ENCODE assay signal across 9 cellular contexts in genomic region chr12:1517007-1517406, GRCh38.
DNase-seq lines count a peak whose midpoint lies in the region; ATAC-seq and TF ChIP-seq lines count a peak whose summit lies in the region.
"Had no signal": no experiment of that assay in that cellular context is flagged by ENCODE, and none has a peak within 500 bp of the region (broad histone marks: within the 10 kb centered on the region; RNA-seq: fewer than 3 reads in every experiment).

No MANE protein-coding gene starts in this region.

- H3K27me3 ChIP-seq in heart right ventricle (peaks cover 0 to 21% (median 13%) of the 10 kb centered on the region in 7 donors), right cardiac atrium (ENCODE audit: control insufficient read depth, insufficient read depth) (no peaks in the 10 kb centered on the region), OCI-LY3 (ENCODE audit: low read depth, low read length) (no peaks in the 10 kb centered on the region), fibroblast of lung (ENCODE audit: control insufficient read depth, insufficient read depth, low read length) (no peaks in the 10 kb centered on the region)

- intact Hi-C loops in heart right ventricle (cut with DNase I), result no loop called here
- intact Hi-C loops in right cardiac atrium (cut with DNase I), result no loop called here

- no peak overlapping the region for H3K9ac ChIP-seq in OCI-LY3 (ENCODE audit: low read length)
- no peak overlapping the region for H3K9ac ChIP-seq in fibroblast of lung (ENCODE audit: insufficient read depth, low read length)

- ATAC-seq in heart right ventricle, result no peak
- no peak for ATAC-seq in right cardiac atrium
- ATAC-seq in HG03442 (IDR thresholded peaks at IDR 0.05; ENCODE audit: unreplicated experiment), result no peak

- H3K79me2 ChIP-seq in OCI-LY3 (ENCODE audit: low read length) (no peaks in the 10 kb centered on the region), fibroblast of lung (ENCODE audit: control insufficient read depth, insufficient read depth, low read length) (no peaks in the 10 kb centered on the region)

- H4K20me1 ChIP-seq in OCI-LY3 (ENCODE audit: insufficient read depth, low read length), result no peaks in the 10 kb centered on the region
- H4K20me1 ChIP-seq in fibroblast of lung (ENCODE audit: control insufficient read depth, extremely low read depth, insufficient read depth, low read length), result no peaks in the 10 kb centered on the region

- WGBS in heart right ventricle, 2 donors, result 31 to 40% methylated on average over 2 of the region's 2 CpGs
- 36% methylated on average over 2 of the region's 2 CpGs for whole genome bisulfite sequencing in right cardiac atrium

- H3K4me3 ChIP-seq in heart right ventricle, result no peak overlapping the region
- no peak overlapping the region for H3K4me3 ChIP-seq in right cardiac atrium (ENCODE audit: low read length)
- H3K4me3 ChIP-seq in OCI-LY3 (ENCODE audit: low read length), result no peak overlapping the region
- H3K4me3 ChIP-seq in fibroblast of lung (replicated peaks in 1 of 4; ENCODE audit: control extremely low read depth in 1 of 4, insufficient read depth in 1 of 4, low read depth in 3 of 4, low read length in 4 of 4), result no peak overlapping the region

- H3K9me3 ChIP-seq in heart right ventricle (peaks cover 0 to 19% (median 7%) of the 10 kb centered on the region in 11 donors), right cardiac atrium (ENCODE audit: control insufficient read depth, low read length) (no peaks in the 10 kb centered on the region), OCI-LY3 (ENCODE audit: insufficient read depth, low read length) (peaks cover 5% of the 10 kb centered on the region; the same call in 1 of the 2 replicates), fibroblast of lung (ENCODE audit: control insufficient read depth, insufficient read depth, low read depth, low read length) (no peaks in the 10 kb centered on the region)

- H3K4me2 ChIP-seq in OCI-LY3 (ENCODE audit: low read length) (no peak overlapping the region), fibroblast of lung (ENCODE audit: extremely low read depth, insufficient read depth, low read length) (no peak overlapping the region)

- H3K27ac ChIP-seq in heart right ventricle (no peak overlapping the region), right cardiac atrium (ENCODE audit: low read length) (no peak overlapping the region), OCI-LY3 (ENCODE audit: low read length) (no peak overlapping the region), fibroblast of lung (ENCODE audit: insufficient read depth, low read length) (no peak overlapping the region)

- H3K36me3 ChIP-seq in heart right ventricle (no peaks in the 10 kb centered on the region), OCI-LY3 (replicated peaks; ENCODE audit: low read depth, low read length) (no peaks in the 10 kb centered on the region), fibroblast of lung (ENCODE audit: control insufficient read depth, insufficient read depth, low read length) (no peaks in the 10 kb centered on the region)

- H2AFZ ChIP-seq in OCI-LY3 (ENCODE audit: low read depth, low read length) (no peak overlapping the region), fibroblast of lung (ENCODE audit: low read length) (no peak overlapping the region)

- H3K4me1 ChIP-seq in heart right ventricle, result peaks cover 0 to 9% (median 0%) of the 10 kb centered on the region in 9 donors
- no peaks in the 10 kb centered on the region for H3K4me1 ChIP-seq in right cardiac atrium (ENCODE audit: control insufficient read depth, insufficient read depth, low read length)
- peaks cover 22% of the 10 kb centered on the region for H3K4me1 ChIP-seq in OCI-LY3 (ENCODE audit: low read length)
- H3K4me1 ChIP-seq in fibroblast of lung (ENCODE audit: control insufficient read depth, extremely low read depth, insufficient read depth, low read length), result peaks cover 12% of the 10 kb centered on the region

- TF ChIP-seq CTCF in heart right ventricle (IDR thresholded peaks at IDR 0.05) (peak in 7 of 9 donors; percentile 8 to 42 (median 34)), OCI-LY3 (IDR thresholded peaks at IDR 0.05; ENCODE audit: low read depth, low read length) (peak; percentile 93), fibroblast of lung (conservative IDR thresholded peaks at IDR 0.05 in 1 of 2, IDR thresholded peaks at IDR 0.05 in 1 of 2; ENCODE audit: low read depth in 1 of 2, low read length in 2 of 2) (peak; percentile 45 to 46)

- DNase-seq in heart right ventricle, result no peak
- no peak for DNase-seq in right cardiac atrium
- DNase-seq in fibroblast of lung (ENCODE audit: low read depth in 2 of 2), result peak; percentile 87 to 94
- DNase-seq in SIG-M5 (lab: John Stamatoyannopoulos, UW), result no peak
- DNase-seq in NCI-H2227 (lab: John Stamatoyannopoulos, UW; ENCODE audit: unreplicated experiment), result no peak
- DNase-seq in 8988T, result no peak
- DNase-seq: NCI-H510A treated with DMSO at 0.1 percent for 48 hours had no signal

Comparison
In these comparisons a context has a peak if more than half of its experiments do, and no peak if none do; other contexts are left out.
1. DNase-seq: peak in fibroblast of lung (2 of 2); none in heart right ventricle (0 of 2), right cardiac atrium (0 of 3), SIG-M5 (single experiment), NCI-H2227 (single experiment) and 8988T (single experiment).
2. CTCF ChIP-seq: peak in every context shown above with its lines; median percentile 93 in OCI-LY3; 46 in fibroblast of lung; 34 in heart right ventricle.